Comparison of ENCODE assay signal across 18 cellular contexts in genomic region chr6:30530013-30530412, GRCh38. TPM values are rescaled to one million over a fixed set of nuclear protein-coding genes. Genes with fewer than 3 reads are reported as not detected.
DNase-seq lines count a peak whose midpoint lies in the region; ATAC-seq, FAIRE-seq and TF ChIP-seq lines count a peak whose summit lies in the region.
"Had no signal": no experiment of that assay in that cellular context is flagged by ENCODE, and none has a peak within 500 bp of the region (broad histone marks: within the 10 kb centered on the region; RNA-seq: fewer than 3 reads in every experiment).

No MANE protein-coding gene starts in this region.

- H3K36me3 ChIP-seq in pancreas, result no peaks in the 10 kb centered on the region
- H3K36me3 ChIP-seq: adrenal gland, heart left ventricle, tibial artery had no signal

- H3K9me3 Mint-ChIP-seq in activated naive CD4-positive, alpha-beta T cell treated with anti-CD3 and anti-CD28 coated beads, Interleukin-2, amount 10 ng/mL, durations not matched to agents 7 days and 5 days, result peaks cover 8% of the 10 kb centered on the region
- no peaks in the 10 kb centered on the region for H3K9me3 Mint-ChIP-seq in activated naive CD8-positive, alpha-beta T cell treated with anti-CD3 and anti-CD28 coated beads, Interleukin-2, amount 50 U/mL, for 24 hours
- H3K9me3 Mint-ChIP-seq in stimulated activated naive CD8-positive, alpha-beta T cell treated with anti-CD3 and anti-CD28 coated beads, Interleukin-15, amount 100 ng/mL, for 72 hours, result peaks cover 4 to 18% of the 10 kb centered on the region in 2 donors

- no peak for FAIRE-seq in pancreas (lab: Jason Lieb, UNC)
- FAIRE-seq: kidney had no signal

- no peak for ATAC-seq in activated naive CD8-positive, alpha-beta T cell treated with anti-CD3 and anti-CD28 coated beads, Interleukin-2, amount 50 U/mL, for 24 hours
- no peak for ATAC-seq in stimulated activated naive CD8-positive, alpha-beta T cell treated with anti-CD3 and anti-CD28 coated beads, Interleukin-15, amount 100 ng/mL, for 72 hours
- ATAC-seq in GM19351 (IDR thresholded peaks at IDR 0.05; ENCODE audit: unreplicated experiment), result no peak
- no peak for ATAC-seq in pancreas
- ATAC-seq: esophagus mucosa, Panc1 had no signal

- no peaks in the 10 kb centered on the region for H3K27me3 ChIP-seq in pancreas
- H3K27me3 ChIP-seq: adrenal gland, heart left ventricle, tibial artery had no signal

- no peaks in the 10 kb centered on the region for H3K4me1 ChIP-seq in pancreas
- H3K4me1 ChIP-seq: tibial artery had no signal

- TF ChIP-seq CTCF in pancreas (IDR thresholded peaks at IDR 0.05), result no peak

- 61 to 69% methylated on average over 2 of the region's 2 CpGs for WGBS in pancreas, 2 donors

- peaks cover 63% of the 10 kb centered on the region for H3K4me1 Mint-ChIP-seq in activated naive CD4-positive, alpha-beta T cell treated with anti-CD3 and anti-CD28 coated beads, Interleukin-2, amount 10 ng/mL, durations not matched to agents 7 days and 5 days
- peaks cover 72% of the 10 kb centered on the region for H3K4me1 Mint-ChIP-seq in activated naive CD8-positive, alpha-beta T cell treated with anti-CD3 and anti-CD28 coated beads, Interleukin-2, amount 50 U/mL, for 24 hours
- peaks cover 57% of the 10 kb centered on the region for H3K4me1 Mint-ChIP-seq in stimulated activated naive CD8-positive, alpha-beta T cell treated with anti-CD3 and anti-CD28 coated beads, Interleukin-15, amount 100 ng/mL, for 72 hours

- no peak for DNase-seq in activated naive CD4-positive, alpha-beta T cell treated with anti-CD3 and anti-CD28 coated beads, Interleukin-2, amount 10 ng/mL, durations not matched to agents 7 days and 5 days
- DNase-seq in activated naive CD4-positive, alpha-beta T cell (lab: John Stamatoyannopoulos, UW), result no peak
- DNase-seq in OCI-M1 (lab: John Stamatoyannopoulos, UW), result peak; percentile 88
- DNase-seq in activated naive CD8-positive, alpha-beta T cell treated with anti-CD3 and anti-CD28 coated beads, Interleukin-2, amount 50 U/mL, for 24 hours, result no peak
- no peak for DNase-seq in stimulated activated naive CD8-positive, alpha-beta T cell treated with anti-CD3 and anti-CD28 coated beads, Interleukin-15, amount 100 ng/mL, for 72 hours
- DNase-seq in NCI-H2029 treated with DMSO at 0.1 percent for 48 hours (lab: John Stamatoyannopoulos, UW), result no peak
- DNase-seq in pancreas, result no peak
- DNase-seq: DMS79 treated with DMSO at 0.1 percent for 48 hours, heart left ventricle, kidney, NCI-H1092 treated with DMSO at 0.1 percent for 48 hours, NCI-H2227 treated with DMSO at 0.1 percent for 48 hours, posterior cingulate gyrus had no signal

- no peak overlapping the region for H3K4me3 Mint-ChIP-seq in activated naive CD4-positive, alpha-beta T cell treated with anti-CD3 and anti-CD28 coated beads, Interleukin-2, amount 10 ng/mL, durations not matched to agents 7 days and 5 days
- peak overlapping the region; percentile 44 for H3K4me3 Mint-ChIP-seq in activated naive CD8-positive, alpha-beta T cell treated with anti-CD3 and anti-CD28 coated beads, Interleukin-2, amount 50 U/mL, for 24 hours
- peak overlapping the region; percentile 15 to 52 for H3K4me3 Mint-ChIP-seq in stimulated activated naive CD8-positive, alpha-beta T cell treated with anti-CD3 and anti-CD28 coated beads, Interleukin-15, amount 100 ng/mL, for 72 hours

- no peak overlapping the region for H3K27ac ChIP-seq in pancreas
- H3K27ac ChIP-seq: tibial artery had no signal

- no peaks in the 10 kb centered on the region for H3K9me3 ChIP-seq in pancreas
- H3K9me3 ChIP-seq: adrenal gland, heart left ventricle, tibial artery had no signal

- no peaks in the 10 kb centered on the region for H3K27me3 Mint-ChIP-seq in activated naive CD4-positive, alpha-beta T cell treated with anti-CD3 and anti-CD28 coated beads, Interleukin-2, amount 10 ng/mL, durations not matched to agents 7 days and 5 days
- no peaks in the 10 kb centered on the region for H3K27me3 Mint-ChIP-seq in activated naive CD8-positive, alpha-beta T cell treated with anti-CD3 and anti-CD28 coated beads, Interleukin-2, amount 50 U/mL, for 24 hours
- no peaks in the 10 kb centered on the region for H3K27me3 Mint-ChIP-seq in stimulated activated naive CD8-positive, alpha-beta T cell treated with anti-CD3 and anti-CD28 coated beads, Interleukin-15, amount 100 ng/mL, for 72 hours

- peaks cover 13% of the 10 kb centered on the region for H3K36me3 Mint-ChIP-seq in activated naive CD4-positive, alpha-beta T cell treated with anti-CD3 and anti-CD28 coated beads, Interleukin-2, amount 10 ng/mL, durations not matched to agents 7 days and 5 days
- peaks cover 22% of the 10 kb centered on the region for H3K36me3 Mint-ChIP-seq in activated naive CD8-positive, alpha-beta T cell treated with anti-CD3 and anti-CD28 coated beads, Interleukin-2, amount 50 U/mL, for 24 hours (ENCODE audit: low read depth)

- intact Hi-C loops in pancreas (cut with DNase I), result loop anchor here in 2 of 3 donors (5.0 to 10.0 kb wide), 2 partner anchors 45 to 48 kb away; partner anchors contain the start of gene HLA-E (in 1 of the 2)

- CTCF ChIA-PET in activated naive CD4-positive, alpha-beta T cell treated with anti-CD3 and anti-CD28 coated beads, Interleukin-2, amount 10 ng/mL, durations not matched to agents 7 days and 5 days (lab: Charles Lee), result interaction anchor here (1.0 to 6.1 kb wide), 9 partner anchors 13 to 104 kb away, joined by 3 to 96 read pairs (median 6); no protein-coding TSS in a partner anchor

- H3K4me3 ChIP-seq in pancreas, result no peak overlapping the region
- H3K4me3 ChIP-seq: adrenal gland, heart left ventricle, tibial artery had no signal

- H3K27ac Mint-ChIP-seq in activated naive CD4-positive, alpha-beta T cell treated with anti-CD3 and anti-CD28 coated beads, Interleukin-2, amount 10 ng/mL, durations not matched to agents 7 days and 5 days, result peak overlapping the region; percentile 75
- peak overlapping the region; percentile 99 for H3K27ac Mint-ChIP-seq in activated naive CD8-positive, alpha-beta T cell treated with anti-CD3 and anti-CD28 coated beads, Interleukin-2, amount 50 U/mL, for 24 hours
- peak overlapping the region; percentile 90 to 93 for H3K27ac Mint-ChIP-seq in stimulated activated naive CD8-positive, alpha-beta T cell treated with anti-CD3 and anti-CD28 coated beads, Interleukin-15, amount 100 ng/mL, for 72 hours

RNA-seq across cellular contexts. Expression of gene GNL1, which starts 26.3 kb away (rescaled TPM):
- total RNA-seq in pancreas, result 10 to 100 TPM; 32.3 to 51.0 (median 38.1) TPM
- 10 to 100 TPM; 47.8 to 86.6 TPM for polyA plus RNA-seq in pancreas

RNA-seq across cellular contexts. Expression of gene PRR3, which starts 27.1 kb away (rescaled TPM):
- total RNA-seq in pancreas, result 1 to 10 TPM; 2.2 to 4.7 (median 3.1) TPM
- polyA plus RNA-seq in pancreas, result 1 to 10 TPM; 6.5 to 8.7 TPM

RNA-seq across cellular contexts. Expression of gene HLA-E, which starts 40.7 kb away (rescaled TPM):
- total RNA-seq in pancreas, result 100 to 1,000 TPM in 2 of 6 donors, 10 to 100 TPM in 4; 65.7 to 158 (median 81.1) TPM
- polyA plus RNA-seq in pancreas, result 100 to 1,000 TPM in 1 of 2 donors, 10 to 100 TPM in 1; 85.3 to 131 TPM

RNA-seq across cellular contexts. Expression of gene ABCF1, which starts 41.2 kb away (rescaled TPM):
- 10 to 100 TPM; 17.4 to 30.7 (median 24.9) TPM for total RNA-seq in pancreas
- 10 to 100 TPM; 21.6 to 24.9 TPM for polyA plus RNA-seq in pancreas
